23 cellular contexts compared by ENCODE assay signal in the genomic region with DNA sequence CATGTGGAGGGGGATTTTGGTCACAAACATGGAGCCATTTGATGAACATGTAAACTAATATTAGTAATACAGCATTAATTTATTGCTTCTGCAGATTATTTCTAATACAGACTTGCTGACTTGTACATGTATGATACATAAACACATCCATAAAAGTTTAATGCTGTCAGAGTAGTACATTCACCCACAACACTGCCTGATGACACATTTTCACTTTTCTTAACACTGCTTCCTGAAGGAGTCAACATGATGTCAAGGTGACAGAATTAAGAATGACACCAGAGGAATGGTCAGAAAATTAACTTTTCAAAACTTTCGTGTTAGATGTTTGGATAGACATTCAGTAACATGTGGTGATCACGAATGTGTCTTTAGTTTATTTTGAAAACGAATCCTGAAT.
"Had no signal": no experiment of that assay in that cellular context is flagged by ENCODE, and none has a peak within 500 bp of the region (broad histone marks: within the 10 kb centered on the region; RNA-seq: fewer than 3 reads in every experiment).

No MANE protein-coding gene starts in this region.

- ATAC-seq: activated CD8-positive, alpha-beta T cell treated with anti-CD3 and anti-CD28 coated beads for 36 hours had no signal

- H3K36me3 ChIP-seq: adrenal gland, SJCRH30 had no signal

- H3K27ac ChIP-seq: adrenal gland, SJCRH30, VCaP had no signal

- H3K9ac ChIP-seq: SK-N-SH had no signal

- H3K9me2 ChIP-seq: SK-N-SH had no signal

- DNase-seq: activated CD4-positive, CD25-positive, alpha-beta regulatory T cell; activated CD8-positive, alpha-beta memory T cell treated with anti-CD3 and anti-CD28 coated beads, Interleukin-2, amount 50 U/mL, for 4 hours; activated CD8-positive, alpha-beta T cell treated with anti-CD3 and anti-CD28 coated beads for 36 hours; activated gamma-delta T cell treated with Interleukin-2 at 50 U/mL for 16 hours; activated naive CD4-positive, alpha-beta T cell treated with anti-CD3 and anti-CD28 coated beads, Interleukin-2, amount 50 U/mL, for 16 hours; activated naive CD8-positive, alpha-beta T cell treated with anti-CD3 and anti-CD28 coated beads, Interleukin-2, amount 10 ng/mL, durations not matched to agents 7 days and 5 days; activated T-cell treated with anti-CD3 and anti-CD28 coated beads, Interleukin-2, amount 50 U/mL, for 72 hours; adrenal gland; anterior cingulate cortex; central memory CD4-positive, alpha-beta T cell; MM.1S; NCI-H1105; NCI-H1436; NCI-H1694 treated with DMSO at 0.1 percent for 48 hours; NCI-H2029 treated with DMSO at 0.1 percent for 48 hours; NCI-H446; NCI-H524; Right ventricle myocardium superior; RPMI8226; SJCRH30; SK-N-SH; T-helper 1 cell had no signal

- H3K9me3 ChIP-seq: adrenal gland, SJCRH30, SK-N-SH had no signal

- H3K4me3 ChIP-seq: adrenal gland, SJCRH30 had no signal

- H3K27me3 ChIP-seq: adrenal gland, SJCRH30 had no signal

- H3K4me1 ChIP-seq: adrenal gland, SJCRH30 had no signal

- H3K4me2 ChIP-seq: SK-N-SH had no signal
